ENCODE assay signal across 12 cellular contexts in genomic region chr6:23176883-23177282, GRCh38.
DNase-seq lines count a peak whose midpoint lies in the region; ATAC-seq and TF ChIP-seq lines count a peak whose summit lies in the region.
"Had no signal": no experiment of that assay in that cellular context is flagged by ENCODE, and none has a peak within 500 bp of the region (broad histone marks: within the 10 kb centered on the region; RNA-seq: fewer than 3 reads in every experiment).

No MANE protein-coding gene starts in this region.

- 75 to 83% methylated on average over 11 of the region's 11 CpGs for WGBS in body of pancreas, 2 donors

- H2AFZ ChIP-seq in osteoblast (ENCODE audit: low read length): peak overlapping the region; percentile 1

- ATAC-seq in body of pancreas (no peak), HG02938 (IDR thresholded peaks at IDR 0.05; ENCODE audit: unreplicated experiment) (no peak)
- ATAC-seq: GM12878 had no signal

- H3K36me3 ChIP-seq in WERI-Rb-1 (no peaks in the 10 kb centered on the region), osteoblast (ENCODE audit: insufficient read depth, low read length) (no peaks in the 10 kb centered on the region), body of pancreas (replicated peaks in 1 of 2; ENCODE audit: insufficient read depth in 1 of 2, low read depth in 2 of 2) (no peaks in the 10 kb centered on the region)

- H3K27me3 ChIP-seq in WERI-Rb-1 (ENCODE audit: insufficient read depth, low read depth, severe bottlenecking) (no peaks in the 10 kb centered on the region), osteoblast (ENCODE audit: insufficient read depth, low read length) (no peaks in the 10 kb centered on the region), body of pancreas (no peaks in the 10 kb centered on the region)

- no peak overlapping the region for H3K27ac ChIP-seq in WERI-Rb-1
- H3K27ac ChIP-seq in osteoblast (ENCODE audit: low read depth, low read length): peak overlapping the region; percentile 98
- no peak overlapping the region for H3K27ac ChIP-seq in body of pancreas

- intact Hi-C loops in body of pancreas (cut with DNase I): no loop called here

- H3K79me2 ChIP-seq in osteoblast (ENCODE audit: insufficient read depth, low read length): no peaks in the 10 kb centered on the region

- no peak for TF ChIP-seq POLR2A in body of pancreas (IDR thresholded peaks at IDR 0.05)

- H3K9me3 ChIP-seq in WERI-Rb-1 (ENCODE audit: severe bottlenecking) (no peaks in the 10 kb centered on the region), osteoblast (ENCODE audit: low read depth, low read length) (no peaks in the 10 kb centered on the region), body of pancreas (no peaks in the 10 kb centered on the region)

- no peak overlapping the region for H3K4me3 ChIP-seq in WERI-Rb-1 (ENCODE audit: low read depth, low read length)
- peak overlapping the region; percentile 47 for H3K4me3 ChIP-seq in osteoblast (ENCODE audit: insufficient read depth, low read length)
- H3K4me3 ChIP-seq in body of pancreas: no peak overlapping the region
- H3K4me3 ChIP-seq: GM12878, lung had no signal

- DNase-seq in DMS153 (lab: John Stamatoyannopoulos, UW): peak; percentile 18
- no peak for DNase-seq in DMS153 treated with DMSO at 0.1 percent for 48 hours (lab: John Stamatoyannopoulos, UW; ENCODE audit: unreplicated experiment)
- DNase-seq in NCI-H146 treated with DMSO at 0.1 percent for 48 hours (lab: John Stamatoyannopoulos, UW; ENCODE audit: unreplicated experiment): peak; percentile 69
- peak; percentile 50 for DNase-seq in WERI-Rb-1
- no peak for DNase-seq in osteoblast (ENCODE audit: insufficient read length, low spot score, missing footprints)
- no peak for DNase-seq in activated CD8-positive, alpha-beta memory T cell treated with anti-CD3 and anti-CD28 coated beads, Interleukin-2, amount 50 U/mL, for 48 hours
- DNase-seq in body of pancreas: no peak
- DNase-seq: activated effector memory CD4-positive, alpha-beta T cell treated with anti-CD3 and anti-CD28 coated beads, Interleukin-2, amount 50 U/mL, for 16 hours; nucleus accumbens had no signal

- H3K4me2 ChIP-seq in osteoblast (ENCODE audit: insufficient read depth, low read length): peak overlapping the region; percentile 41

- H3K4me1 ChIP-seq in osteoblast (ENCODE audit: insufficient read depth, low read length) (peaks cover 30% of the 10 kb centered on the region), body of pancreas (peaks cover 6% of the 10 kb centered on the region)

- H4K20me1 ChIP-seq in osteoblast (ENCODE audit: insufficient read depth, low read length): no peaks in the 10 kb centered on the region

- TF ChIP-seq CTCF in WERI-Rb-1 (IDR thresholded peaks at IDR 0.05; ENCODE audit: low read depth, low read length) (peak; percentile 75), osteoblast (IDR thresholded peaks at IDR 0.05; ENCODE audit: extremely low read depth, low read depth, low read length) (peak; percentile 19), body of pancreas (IDR thresholded peaks at IDR 0.05) (no peak)

Comparison
In these comparisons a context has a peak if more than half of its experiments do, and no peak if none do; other contexts are left out.
1. DNase-seq: peak in DMS153 (single experiment), NCI-H146 treated with DMSO at 0.1 percent for 48 hours (single experiment) and WERI-Rb-1 (single experiment); none in DMS153 treated with DMSO at 0.1 percent for 48 hours (single experiment), osteoblast (single experiment), activated CD8-positive, alpha-beta memory T cell treated with anti-CD3 and anti-CD28 coated beads, Interleukin-2, amount 50 U/mL, for 48 hours (single experiment) and body of pancreas (0 of 4).
2. CTCF ChIP-seq: peak in WERI-Rb-1 (single experiment) and osteoblast (single experiment); none in body of pancreas (0 of 7).